In the genomic region with DNA sequence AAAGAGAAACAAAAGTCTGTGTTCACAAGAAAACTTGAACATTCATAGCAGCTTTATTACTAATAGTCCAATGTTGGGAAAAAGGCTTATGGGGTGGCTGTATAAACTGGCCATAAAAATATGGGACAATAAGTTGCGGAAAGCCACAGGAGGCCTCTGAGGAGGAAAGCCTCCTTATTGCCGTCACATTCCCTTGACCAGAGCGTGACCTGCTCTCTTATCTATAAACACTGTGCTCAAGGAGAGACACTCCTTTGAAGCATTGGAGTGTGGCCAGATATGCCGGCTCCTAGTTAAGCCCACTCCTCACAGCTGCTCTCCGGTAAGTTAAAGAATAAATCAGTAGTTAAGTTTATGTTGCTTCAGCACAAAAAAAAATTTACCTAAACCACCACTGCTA, we compare ENCODE assay signal across 36 cellular contexts. TPM values are rescaled to one million over a fixed set of nuclear protein-coding genes. Genes with fewer than 3 reads are reported as not detected.
"Had no signal": no experiment of that assay in that cellular context is flagged by ENCODE, and none has a peak within 500 bp of the region (broad histone marks: within the 10 kb centered on the region; RNA-seq: fewer than 3 reads in every experiment).

No MANE protein-coding gene starts in this region.

- DNase-seq: activated CD4-positive, alpha-beta T cell treated with anti-CD3 and anti-CD28 coated beads for 36 hours; activated CD4-positive, alpha-beta T cell treated with anti-CD3 and anti-CD28 coated beads, Interleukin-2, amount 10 ng/mL, durations not matched to agents 7 days and 5 days; activated CD4-positive, alpha-beta T cell treated with anti-CD3 and anti-CD28 coated beads, Interleukin-2, amount 50 U/mL, for 48 hours; activated CD8-positive, alpha-beta T cell treated with anti-CD3 and anti-CD28 coated beads, Interleukin-2, amount 10 ng/mL, durations not matched to agents 7 days and 5 days; activated gamma-delta T cell treated with Interleukin-2 at 50 U/mL for 16 hours; activated naive CD4-positive, alpha-beta T cell treated with anti-CD3 and anti-CD28 coated beads for 36 hours; activated naive CD8-positive, alpha-beta T cell treated with anti-CD3 and anti-CD28 coated beads, Interleukin-2, amount 50 U/mL, for 24 hours; activated T-cell treated with anti-CD3 and anti-CD28 coated beads, Interleukin-2, amount 50 U/mL, for 4 hours; amniotic stem cell; aorta; brain microvascular endothelial cell; Kasumi-1; KBM-7; MG63; NCI-H1048; NCI-H1105 treated with DMSO at 0.1 percent for 48 hours; NCI-H1436; NCI-H1694; NCI-H1930; NCI-H2081 treated with DMSO at 0.1 percent for 48 hours; NCI-H510A; NCI-H526; NCI-H748 treated with DMSO at 0.1 percent for 48 hours; NK-92 treated with Interleukin-12 subunit alpha and Interleukin-12 subunit beta, amount 100 ng/mL, for 24 hours; SHP77; SK-N-SH had no signal

- H3K36me3 Mint-ChIP-seq: activated naive CD8-positive, alpha-beta T cell had no signal

- H3K4me3 Mint-ChIP-seq: activated CD4-positive, alpha-beta T cell treated with anti-CD3 and anti-CD28 coated beads for 36 hours; activated CD4-positive, alpha-beta T cell treated with anti-CD3 and anti-CD28 coated beads, Interleukin-2, amount 10 ng/mL, durations not matched to agents 7 days and 5 days; activated CD8-positive, alpha-beta T cell treated with anti-CD3 and anti-CD28 coated beads, Interleukin-2, amount 10 ng/mL, durations not matched to agents 7 days and 5 days; activated naive CD4-positive, alpha-beta T cell treated with anti-CD3 and anti-CD28 coated beads for 36 hours; activated naive CD8-positive, alpha-beta T cell; activated naive CD8-positive, alpha-beta T cell treated with anti-CD3 and anti-CD28 coated beads, Interleukin-2, amount 50 U/mL, for 24 hours; activated T-cell treated with anti-CD3 and anti-CD28 coated beads, Interleukin-2, amount 50 U/mL, for 4 hours; activated T-helper 1 cell treated with anti-CD3 and anti-CD28 coated beads, Interleukin-12 subunit alpha, Interleukin-12 subunit beta, Interleukin-2, Interleukin-4 antibody, amounts not matched to agents 30 ng/mL and 10 ng/mL and 1 ng/mL, durations not matched to agents 14 hours and 24 hours and 36 hours; central memory CD8-positive, alpha-beta T cell; T-helper 1 cell treated with Interleukin-12 subunit alpha and Interleukin-12 subunit beta and Interleukin-4 antibody, amounts not matched to agents 30 μg/mL and 1 μg/mL, for 36 hours; T-helper 2 cell treated with Interferon-gamma antibody and Interleukin-4, amounts not matched to agents 5 μg/mL and 100 μg/mL, for 36 hours; WTC11 had no signal

- H3K27ac ChIP-seq: brain microvascular endothelial cell, SJCRH30 had no signal

- H3K4me3 ChIP-seq: MG63, SJCRH30 had no signal

- H3K9me2 ChIP-seq: SK-N-SH had no signal

- H3K27ac Mint-ChIP-seq: activated CD4-positive, alpha-beta T cell treated with anti-CD3 and anti-CD28 coated beads for 36 hours; activated CD4-positive, alpha-beta T cell treated with anti-CD3 and anti-CD28 coated beads, Interleukin-2, amount 10 ng/mL, durations not matched to agents 7 days and 5 days; activated CD8-positive, alpha-beta T cell treated with anti-CD3 and anti-CD28 coated beads, Interleukin-2, amount 10 ng/mL, durations not matched to agents 7 days and 5 days; activated naive CD4-positive, alpha-beta T cell treated with anti-CD3 and anti-CD28 coated beads for 36 hours; activated naive CD8-positive, alpha-beta T cell; activated naive CD8-positive, alpha-beta T cell treated with anti-CD3 and anti-CD28 coated beads, Interleukin-2, amount 50 U/mL, for 24 hours; activated T-helper 1 cell treated with anti-CD3 and anti-CD28 coated beads, Interleukin-12 subunit alpha, Interleukin-12 subunit beta, Interleukin-2, Interleukin-4 antibody, amounts not matched to agents 30 ng/mL and 10 ng/mL and 1 ng/mL, durations not matched to agents 14 hours and 24 hours and 36 hours; T-helper 1 cell treated with Interleukin-12 subunit alpha and Interleukin-12 subunit beta and Interleukin-4 antibody, amounts not matched to agents 30 μg/mL and 1 μg/mL, for 36 hours; T-helper 2 cell treated with Interferon-gamma antibody and Interleukin-4, amounts not matched to agents 5 μg/mL and 100 μg/mL, for 36 hours; WTC11 had no signal

- H3K4me1 Mint-ChIP-seq: activated CD4-positive, alpha-beta T cell treated with anti-CD3 and anti-CD28 coated beads, Interleukin-2, amount 10 ng/mL, durations not matched to agents 7 days and 5 days; activated naive CD8-positive, alpha-beta T cell treated with anti-CD3 and anti-CD28 coated beads, Interleukin-2, amount 50 U/mL, for 24 hours; central memory CD8-positive, alpha-beta T cell; WTC11 had no signal

- H3K36me3 ChIP-seq: brain microvascular endothelial cell, MG63, SJCRH30 had no signal

- H3K9me3 Mint-ChIP-seq: activated CD4-positive, alpha-beta T cell treated with anti-CD3 and anti-CD28 coated beads, Interleukin-2, amount 10 ng/mL, durations not matched to agents 7 days and 5 days; activated naive CD4-positive, alpha-beta T cell treated with anti-CD3 and anti-CD28 coated beads for 36 hours; activated naive CD8-positive, alpha-beta T cell treated with anti-CD3 and anti-CD28 coated beads, Interleukin-2, amount 50 U/mL, for 24 hours; activated T-cell treated with anti-CD3 and anti-CD28 coated beads, Interleukin-2, amount 50 U/mL, for 4 hours; activated T-helper 1 cell treated with anti-CD3 and anti-CD28 coated beads, Interleukin-12 subunit alpha, Interleukin-12 subunit beta, Interleukin-2, Interleukin-4 antibody, amounts not matched to agents 30 ng/mL and 10 ng/mL and 1 ng/mL, durations not matched to agents 14 hours and 24 hours and 36 hours; central memory CD8-positive, alpha-beta T cell; T-helper 1 cell treated with Interleukin-12 subunit alpha and Interleukin-12 subunit beta and Interleukin-4 antibody, amounts not matched to agents 30 μg/mL and 1 μg/mL, for 36 hours; T-helper 2 cell treated with Interferon-gamma antibody and Interleukin-4, amounts not matched to agents 5 μg/mL and 100 μg/mL, for 36 hours had no signal

- H3K4me2 ChIP-seq: SK-N-SH had no signal

- H3K27me3 ChIP-seq: brain microvascular endothelial cell, MG63, SJCRH30 had no signal

- H3K4me1 ChIP-seq: SJCRH30 had no signal

- H3K9me3 ChIP-seq: MG63, SJCRH30, SK-N-SH had no signal

- ATAC-seq: activated CD4-positive, alpha-beta T cell treated with anti-CD3 and anti-CD28 coated beads for 36 hours; activated CD4-positive, CD25-positive, alpha-beta regulatory T cell treated with anti-CD3 and anti-CD28 coated beads, Interleukin-2, amount 50 U/mL, for 24 hours; activated CD8-positive, alpha-beta T cell treated with anti-CD3 and anti-CD28 coated beads, Interleukin-2, amount 10 ng/mL, durations not matched to agents 7 days and 5 days; activated naive CD8-positive, alpha-beta T cell treated with anti-CD3 and anti-CD28 coated beads, Interleukin-2, amount 50 U/mL, for 24 hours; activated T-cell treated with anti-CD3 and anti-CD28 coated beads, Interleukin-2, amount 50 U/mL, for 4 hours; Panc1; WTC11 had no signal

RNA-seq across cellular contexts. Expression of gene OR6Y1, which starts 19.7 kb away (rescaled TPM):
- total RNA-seq: activated CD4-positive, alpha-beta T cell treated with anti-CD3 and anti-CD28 coated beads for 36 hours; activated CD4-positive, alpha-beta T cell treated with anti-CD3 and anti-CD28 coated beads, Interleukin-2, amount 10 ng/mL, durations not matched to agents 7 days and 5 days; activated CD8-positive, alpha-beta T cell treated with anti-CD3 and anti-CD28 coated beads, Interleukin-2, amount 10 ng/mL, durations not matched to agents 7 days and 5 days; activated naive CD4-positive, alpha-beta T cell treated with anti-CD3 and anti-CD28 coated beads for 36 hours; activated T-cell treated with anti-CD3 and anti-CD28 coated beads, Interleukin-2, amount 50 U/mL, for 4 hours; activated T-helper 1 cell treated with anti-CD3 and anti-CD28 coated beads, Interleukin-12 subunit alpha, Interleukin-12 subunit beta, Interleukin-2, Interleukin-4 antibody, amounts not matched to agents 30 ng/mL and 10 ng/mL and 1 ng/mL, durations not matched to agents 14 hours and 24 hours and 36 hours; aorta; RPMI7951; SJCRH30; WTC11 had no signal
- polyA plus RNA-seq: SK-N-SH had no signal

RNA-seq across cellular contexts. Expression of gene OR6P1, which starts 35.9 kb away (rescaled TPM):
- total RNA-seq: activated CD4-positive, alpha-beta T cell treated with anti-CD3 and anti-CD28 coated beads for 36 hours; activated CD4-positive, alpha-beta T cell treated with anti-CD3 and anti-CD28 coated beads, Interleukin-2, amount 10 ng/mL, durations not matched to agents 7 days and 5 days; activated CD8-positive, alpha-beta T cell treated with anti-CD3 and anti-CD28 coated beads, Interleukin-2, amount 10 ng/mL, durations not matched to agents 7 days and 5 days; activated naive CD4-positive, alpha-beta T cell treated with anti-CD3 and anti-CD28 coated beads for 36 hours; activated T-cell treated with anti-CD3 and anti-CD28 coated beads, Interleukin-2, amount 50 U/mL, for 4 hours; activated T-helper 1 cell treated with anti-CD3 and anti-CD28 coated beads, Interleukin-12 subunit alpha, Interleukin-12 subunit beta, Interleukin-2, Interleukin-4 antibody, amounts not matched to agents 30 ng/mL and 10 ng/mL and 1 ng/mL, durations not matched to agents 14 hours and 24 hours and 36 hours; aorta; RPMI7951; SJCRH30; WTC11 had no signal
- polyA plus RNA-seq: SK-N-SH had no signal

RNA-seq across cellular contexts. Expression of gene OR10X1, which starts 45.2 kb away (rescaled TPM):
- total RNA-seq: activated CD4-positive, alpha-beta T cell treated with anti-CD3 and anti-CD28 coated beads for 36 hours; activated CD4-positive, alpha-beta T cell treated with anti-CD3 and anti-CD28 coated beads, Interleukin-2, amount 10 ng/mL, durations not matched to agents 7 days and 5 days; activated CD8-positive, alpha-beta T cell treated with anti-CD3 and anti-CD28 coated beads, Interleukin-2, amount 10 ng/mL, durations not matched to agents 7 days and 5 days; activated naive CD4-positive, alpha-beta T cell treated with anti-CD3 and anti-CD28 coated beads for 36 hours; activated T-cell treated with anti-CD3 and anti-CD28 coated beads, Interleukin-2, amount 50 U/mL, for 4 hours; activated T-helper 1 cell treated with anti-CD3 and anti-CD28 coated beads, Interleukin-12 subunit alpha, Interleukin-12 subunit beta, Interleukin-2, Interleukin-4 antibody, amounts not matched to agents 30 ng/mL and 10 ng/mL and 1 ng/mL, durations not matched to agents 14 hours and 24 hours and 36 hours; aorta; RPMI7951; SJCRH30; WTC11 had no signal
- polyA plus RNA-seq: aorta, SK-N-SH had no signal
